Comparison of ENCODE assay signal across 8 cellular contexts in genomic region chr2:162890690-162891311, GRCh38. TPM values are rescaled to one million over a fixed set of nuclear protein-coding genes. Genes with fewer than 3 reads are reported as not detected.
DNase-seq lines count a peak whose midpoint lies in the region; ATAC-seq and TF ChIP-seq lines count a peak whose summit lies in the region.

No MANE protein-coding gene starts in this region.

- no peaks in the 10 kb centered on the region for H3K36me3 ChIP-seq in SK-N-SH (replicated peaks in 1 of 2; ENCODE audit: control insufficient read depth in 1 of 2, insufficient read depth in 2 of 2, low read length in 1 of 2)

- H3K79me2 ChIP-seq in SK-N-SH (ENCODE audit: insufficient read depth) = no peaks in the 10 kb centered on the region

- TF ChIP-seq EP300 in SK-N-SH (IDR thresholded peaks at IDR 0.05; ENCODE audit: borderline replicate concordance in 1 of 2, low read depth in 1 of 2, low read length in 1 of 2) = no peak

- H3F3A ChIP-seq in SK-N-SH (replicated peaks; ENCODE audit: insufficient read depth) = no peaks in the 10 kb centered on the region

- no peak overlapping the region for H3K27ac ChIP-seq in C4-2B
- H3K27ac ChIP-seq in SK-N-SH (ENCODE audit: low read depth in 2 of 2, low read length in 1 of 2) = no peak overlapping the region

- H3K4me3 ChIP-seq in SK-N-SH (ENCODE audit: low read depth in 2 of 2, low read length in 1 of 2) (no peak overlapping the region; a peak in 1 of 4 replicates), fibroblast of pulmonary artery (replicated peaks; ENCODE audit: low read depth, low read length) (no peak overlapping the region)

- peak; percentile 88 for TF ChIP-seq CTCF in C4-2B (conservative IDR thresholded peaks at IDR 0.05)
- peak; percentile 89 for TF ChIP-seq CTCF in SK-N-SH (IDR thresholded peaks at IDR 0.05)
- peak; percentile 95 for TF ChIP-seq CTCF in fibroblast of pulmonary artery (IDR thresholded peaks at IDR 0.05; ENCODE audit: low read length, missing control alignments)

- 29% methylated on average over 4 of the region's 4 CpGs for WGBS in SK-N-SH (ENCODE audit: low lambda C conversion rate)

- no peak overlapping the region for H2AFZ ChIP-seq in SK-N-SH (ENCODE audit: low read depth)

- H3K4me1 ChIP-seq in SK-N-SH (ENCODE audit: control insufficient read depth in 1 of 2, insufficient read depth in 2 of 2, low read depth in 1 of 2, low read length in 1 of 2) = no peaks in the 10 kb centered on the region

- no peaks in the 10 kb centered on the region for H3K9me3 ChIP-seq in SK-N-SH

- DNase-seq in M059J (ENCODE audit: low read depth) (peak; percentile 70), SK-N-SH (peak; percentile 28), fibroblast of pulmonary artery (ENCODE audit: low read depth) (peak; percentile 81), retina (peak; percentile 33), GF-D8 (lab: John Stamatoyannopoulos, UW) (no peak)

- CTCF ChIA-PET in SK-N-SH (lab: Yijun Ruan, JAX) = interaction anchor here (0.6 to 1.8 kb wide), 13 partner anchors 11 to 268 kb away, joined by 3 to 9 read pairs (median 4); no protein-coding TSS in a partner anchor

- no peaks in the 10 kb centered on the region for H3K27me3 ChIP-seq in SK-N-SH (ENCODE audit: insufficient read depth)

- no peaks in the 10 kb centered on the region for H4K20me1 ChIP-seq in SK-N-SH (ENCODE audit: insufficient read depth)

- no peak overlapping the region for H3K9ac ChIP-seq in SK-N-SH

- POLR2A ChIA-PET in SK-N-SH (lab: Yijun Ruan, JAX) = no interaction called here

- peak; percentile 83 for TF ChIP-seq RAD21 in SK-N-SH (IDR thresholded peaks at IDR 0.05; ENCODE audit: low read length)

- H3K9me2 ChIP-seq in SK-N-SH = no peaks in the 10 kb centered on the region

- H3K4me2 ChIP-seq in SK-N-SH = no peak overlapping the region

- peak; percentile 90 for ATAC-seq in GM18499 (IDR thresholded peaks at IDR 0.05; ENCODE audit: insufficient read depth, unreplicated experiment)
- peak; percentile 98 for ATAC-seq in HG02623 (IDR thresholded peaks at IDR 0.05; ENCODE audit: unreplicated experiment)

TF ChIP-seq in SK-N-SH, 30 proteins besides CTCF, POLR2A, EP300 and RAD21:
- TF ChIP-seq SMC3 (IDR thresholded peaks at IDR 0.05; ENCODE audit: low read depth, low read length) (peak; percentile 67), POLR2AphosphoS5 (IDR thresholded peaks at IDR 0.05; ENCODE audit: low read depth, low read length) (no peak)

RNA-seq across cellular contexts. Expression of gene KCNH7, which starts 52.2 kb away (rescaled TPM):
- not detected in 2 replicates for total RNA-seq in M059J (2014; rRNA removed; shearing (Covaris generic))
- polyA plus RNA-seq in SK-N-SH (2012; rRNA removed) = not detected in 2 replicates
- not detected in 2 replicates for polyA plus RNA-seq in SK-N-SH (2012; cell fraction: cytosol; rRNA removed)
- polyA plus RNA-seq in SK-N-SH (2012; cell fraction: nucleus; rRNA removed) = not detected in 2 replicates
